ENCODE assay signal across 1 cellular context in the genomic region with DNA sequence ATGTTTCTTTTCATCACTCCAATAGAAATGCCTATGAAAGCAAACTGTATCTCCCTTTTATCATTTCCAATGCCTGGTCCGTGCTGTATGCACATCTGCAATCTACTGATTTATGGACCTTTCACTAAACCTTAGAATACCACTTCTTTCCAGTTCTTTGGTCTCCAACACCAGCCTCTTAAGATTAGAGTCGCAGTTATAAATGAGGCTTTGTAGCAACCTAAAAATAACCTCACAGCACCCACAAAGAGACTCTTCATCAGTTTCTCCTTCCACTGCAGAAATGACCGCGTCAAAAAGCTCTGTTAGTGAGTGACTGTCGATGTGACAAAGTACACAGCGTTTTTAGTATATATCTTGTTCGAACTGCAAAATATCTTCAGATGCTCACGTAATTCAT.
TF ChIP-seq lines count a peak whose summit lies in the region.

No MANE protein-coding gene starts in this region.

TF ChIP-seq in HepG2, 621 proteins besides CTCF, POLR2A, EP300 and RAD21:
- TF ChIP-seq, protein P1, sequence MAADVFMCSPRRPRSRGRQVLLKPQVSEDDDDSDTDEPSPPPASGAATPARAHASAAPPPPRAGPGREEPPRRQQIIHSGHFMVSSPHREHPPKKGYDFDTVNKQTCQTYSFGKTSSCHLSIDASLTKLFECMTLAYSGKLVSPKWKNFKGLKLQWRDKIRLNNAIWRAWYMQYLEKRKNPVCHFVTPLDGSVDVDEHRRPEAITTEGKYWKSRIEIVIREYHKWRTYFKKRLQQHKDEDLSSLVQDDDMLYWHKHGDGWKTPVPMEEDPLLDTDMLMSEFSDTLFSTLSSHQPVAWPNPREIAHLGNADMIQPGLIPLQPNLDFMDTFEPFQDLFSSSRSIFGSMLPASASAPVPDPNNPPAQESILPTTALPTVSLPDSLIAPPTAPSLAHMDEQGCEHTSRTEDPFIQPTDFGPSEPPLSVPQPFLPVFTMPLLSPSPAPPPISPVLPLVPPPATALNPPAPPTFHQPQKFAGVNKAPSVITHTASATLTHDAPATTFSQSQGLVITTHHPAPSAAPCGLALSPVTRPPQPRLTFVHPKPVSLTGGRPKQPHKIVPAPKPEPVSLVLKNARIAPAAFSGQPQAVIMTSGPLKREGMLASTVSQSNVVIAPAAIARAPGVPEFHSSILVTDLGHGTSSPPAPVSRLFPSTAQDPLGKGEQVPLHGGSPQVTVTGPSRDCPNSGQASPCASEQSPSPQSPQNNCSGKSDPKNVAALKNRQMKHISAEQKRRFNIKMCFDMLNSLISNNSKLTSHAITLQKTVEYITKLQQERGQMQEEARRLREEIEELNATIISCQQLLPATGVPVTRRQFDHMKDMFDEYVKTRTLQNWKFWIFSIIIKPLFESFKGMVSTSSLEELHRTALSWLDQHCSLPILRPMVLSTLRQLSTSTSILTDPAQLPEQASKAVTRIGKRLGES (CRISPR knock-in tag; IDR thresholded peaks at IDR 0.05; ENCODE audit: borderline replicate concordance) = no peak
